ENCODE assay signal across 1 cellular context in the genomic region with DNA sequence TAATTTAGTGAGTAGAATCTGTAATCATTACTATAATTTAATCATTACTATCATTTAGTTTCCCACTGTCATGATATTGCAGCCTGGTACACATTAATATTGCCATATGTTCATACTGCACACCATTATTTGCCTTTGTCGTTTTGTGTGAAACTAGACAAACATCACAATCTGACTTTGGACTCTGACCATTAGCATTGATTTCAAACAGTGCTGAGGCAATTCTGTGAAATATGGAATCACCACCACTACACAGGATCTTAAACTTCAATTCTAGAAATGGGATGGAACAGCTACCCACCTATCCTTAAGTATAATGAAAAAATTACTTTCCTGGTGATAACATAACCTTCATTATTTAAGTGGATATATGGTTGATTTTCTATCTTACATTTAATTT.
A peak's percentile ranks its signal among the peaks of the same experiment; 100 is the strongest.
TF ChIP-seq lines count a peak whose summit lies in the region.

No MANE protein-coding gene starts in this region.

TF ChIP-seq in HepG2, 621 proteins besides CTCF, POLR2A, EP300 and RAD21 (continued from another document and continues in another):
- TF ChIP-seq, protein P1, sequence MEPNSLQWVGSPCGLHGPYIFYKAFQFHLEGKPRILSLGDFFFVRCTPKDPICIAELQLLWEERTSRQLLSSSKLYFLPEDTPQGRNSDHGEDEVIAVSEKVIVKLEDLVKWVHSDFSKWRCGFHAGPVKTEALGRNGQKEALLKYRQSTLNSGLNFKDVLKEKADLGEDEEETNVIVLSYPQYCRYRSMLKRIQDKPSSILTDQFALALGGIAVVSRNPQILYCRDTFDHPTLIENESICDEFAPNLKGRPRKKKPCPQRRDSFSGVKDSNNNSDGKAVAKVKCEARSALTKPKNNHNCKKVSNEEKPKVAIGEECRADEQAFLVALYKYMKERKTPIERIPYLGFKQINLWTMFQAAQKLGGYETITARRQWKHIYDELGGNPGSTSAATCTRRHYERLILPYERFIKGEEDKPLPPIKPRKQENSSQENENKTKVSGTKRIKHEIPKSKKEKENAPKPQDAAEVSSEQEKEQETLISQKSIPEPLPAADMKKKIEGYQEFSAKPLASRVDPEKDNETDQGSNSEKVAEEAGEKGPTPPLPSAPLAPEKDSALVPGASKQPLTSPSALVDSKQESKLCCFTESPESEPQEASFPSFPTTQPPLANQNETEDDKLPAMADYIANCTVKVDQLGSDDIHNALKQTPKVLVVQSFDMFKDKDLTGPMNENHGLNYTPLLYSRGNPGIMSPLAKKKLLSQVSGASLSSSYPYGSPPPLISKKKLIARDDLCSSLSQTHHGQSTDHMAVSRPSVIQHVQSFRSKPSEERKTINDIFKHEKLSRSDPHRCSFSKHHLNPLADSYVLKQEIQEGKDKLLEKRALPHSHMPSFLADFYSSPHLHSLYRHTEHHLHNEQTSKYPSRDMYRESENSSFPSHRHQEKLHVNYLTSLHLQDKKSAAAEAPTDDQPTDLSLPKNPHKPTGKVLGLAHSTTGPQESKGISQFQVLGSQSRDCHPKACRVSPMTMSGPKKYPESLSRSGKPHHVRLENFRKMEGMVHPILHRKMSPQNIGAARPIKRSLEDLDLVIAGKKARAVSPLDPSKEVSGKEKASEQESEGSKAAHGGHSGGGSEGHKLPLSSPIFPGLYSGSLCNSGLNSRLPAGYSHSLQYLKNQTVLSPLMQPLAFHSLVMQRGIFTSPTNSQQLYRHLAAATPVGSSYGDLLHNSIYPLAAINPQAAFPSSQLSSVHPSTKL (CRISPR knock-in tag; IDR thresholded peaks at IDR 0.05), result peak; percentile 94
- TF ChIP-seq SMC3 (IDR thresholded peaks at IDR 0.05; ENCODE audit: low read length), result no peak
- TF ChIP-seq ZNF383 (CRISPR knock-in tag; IDR thresholded peaks at IDR 0.05; ENCODE audit: borderline replicate concordance), result no peak
- no peak for TF ChIP-seq MZF1 (CRISPR knock-in tag; IDR thresholded peaks at IDR 0.05; ENCODE audit: borderline replicate concordance)
- TF ChIP-seq, protein P2, sequence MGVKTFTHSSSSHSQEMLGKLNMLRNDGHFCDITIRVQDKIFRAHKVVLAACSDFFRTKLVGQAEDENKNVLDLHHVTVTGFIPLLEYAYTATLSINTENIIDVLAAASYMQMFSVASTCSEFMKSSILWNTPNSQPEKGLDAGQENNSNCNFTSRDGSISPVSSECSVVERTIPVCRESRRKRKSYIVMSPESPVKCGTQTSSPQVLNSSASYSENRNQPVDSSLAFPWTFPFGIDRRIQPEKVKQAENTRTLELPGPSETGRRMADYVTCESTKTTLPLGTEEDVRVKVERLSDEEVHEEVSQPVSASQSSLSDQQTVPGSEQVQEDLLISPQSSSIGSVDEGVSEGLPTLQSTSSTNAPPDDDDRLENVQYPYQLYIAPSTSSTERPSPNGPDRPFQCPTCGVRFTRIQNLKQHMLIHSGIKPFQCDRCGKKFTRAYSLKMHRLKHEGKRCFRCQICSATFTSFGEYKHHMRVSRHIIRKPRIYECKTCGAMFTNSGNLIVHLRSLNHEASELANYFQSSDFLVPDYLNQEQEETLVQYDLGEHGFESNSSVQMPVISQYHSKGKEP (CRISPR knock-in tag; IDR thresholded peaks at IDR 0.05), result no peak
- TF ChIP-seq, protein P3, sequence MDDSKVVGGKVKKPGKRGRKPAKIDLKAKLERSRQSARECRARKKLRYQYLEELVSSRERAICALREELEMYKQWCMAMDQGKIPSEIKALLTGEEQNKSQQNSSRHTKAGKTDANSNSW (CRISPR knock-in tag; IDR thresholded peaks at IDR 0.05; ENCODE audit: borderline replicate concordance), result no peak
- TF ChIP-seq, protein P4, sequence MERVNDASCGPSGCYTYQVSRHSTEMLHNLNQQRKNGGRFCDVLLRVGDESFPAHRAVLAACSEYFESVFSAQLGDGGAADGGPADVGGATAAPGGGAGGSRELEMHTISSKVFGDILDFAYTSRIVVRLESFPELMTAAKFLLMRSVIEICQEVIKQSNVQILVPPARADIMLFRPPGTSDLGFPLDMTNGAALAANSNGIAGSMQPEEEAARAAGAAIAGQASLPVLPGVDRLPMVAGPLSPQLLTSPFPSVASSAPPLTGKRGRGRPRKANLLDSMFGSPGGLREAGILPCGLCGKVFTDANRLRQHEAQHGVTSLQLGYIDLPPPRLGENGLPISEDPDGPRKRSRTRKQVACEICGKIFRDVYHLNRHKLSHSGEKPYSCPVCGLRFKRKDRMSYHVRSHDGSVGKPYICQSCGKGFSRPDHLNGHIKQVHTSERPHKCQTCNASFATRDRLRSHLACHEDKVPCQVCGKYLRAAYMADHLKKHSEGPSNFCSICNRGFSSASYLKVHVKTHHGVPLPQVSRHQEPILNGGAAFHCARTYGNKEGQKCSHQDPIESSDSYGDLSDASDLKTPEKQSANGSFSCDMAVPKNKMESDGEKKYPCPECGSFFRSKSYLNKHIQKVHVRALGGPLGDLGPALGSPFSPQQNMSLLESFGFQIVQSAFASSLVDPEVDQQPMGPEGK (CRISPR knock-in tag; IDR thresholded peaks at IDR 0.05), result no peak
- TF ChIP-seq NR2F6 (IDR thresholded peaks at IDR 0.05), result peak; percentile 52; the same call in 1 of the 2 replicates
- peak; percentile 65; the same call in 1 of the 2 replicates for TF ChIP-seq NR2F6 (CRISPR knock-in tag; IDR thresholded peaks at IDR 0.05)
- TF ChIP-seq ZNF282 (IDR thresholded peaks at IDR 0.05; ENCODE audit: partially characterized antibody), result no peak
- TF ChIP-seq CREM (IDR thresholded peaks at IDR 0.05), result peak; percentile 74; the same call in 1 of the 2 replicates
- TF ChIP-seq CREM (CRISPR knock-in tag; IDR thresholded peaks at IDR 0.05), result no peak
- TF ChIP-seq MEIS1 (CRISPR knock-in tag; IDR thresholded peaks at IDR 0.05; ENCODE audit: borderline replicate concordance), result peak; percentile 44; the same call in 1 of the 2 replicates
- TF ChIP-seq NFRKB (IDR thresholded peaks at IDR 0.05), result no peak
- TF ChIP-seq, protein P5, sequence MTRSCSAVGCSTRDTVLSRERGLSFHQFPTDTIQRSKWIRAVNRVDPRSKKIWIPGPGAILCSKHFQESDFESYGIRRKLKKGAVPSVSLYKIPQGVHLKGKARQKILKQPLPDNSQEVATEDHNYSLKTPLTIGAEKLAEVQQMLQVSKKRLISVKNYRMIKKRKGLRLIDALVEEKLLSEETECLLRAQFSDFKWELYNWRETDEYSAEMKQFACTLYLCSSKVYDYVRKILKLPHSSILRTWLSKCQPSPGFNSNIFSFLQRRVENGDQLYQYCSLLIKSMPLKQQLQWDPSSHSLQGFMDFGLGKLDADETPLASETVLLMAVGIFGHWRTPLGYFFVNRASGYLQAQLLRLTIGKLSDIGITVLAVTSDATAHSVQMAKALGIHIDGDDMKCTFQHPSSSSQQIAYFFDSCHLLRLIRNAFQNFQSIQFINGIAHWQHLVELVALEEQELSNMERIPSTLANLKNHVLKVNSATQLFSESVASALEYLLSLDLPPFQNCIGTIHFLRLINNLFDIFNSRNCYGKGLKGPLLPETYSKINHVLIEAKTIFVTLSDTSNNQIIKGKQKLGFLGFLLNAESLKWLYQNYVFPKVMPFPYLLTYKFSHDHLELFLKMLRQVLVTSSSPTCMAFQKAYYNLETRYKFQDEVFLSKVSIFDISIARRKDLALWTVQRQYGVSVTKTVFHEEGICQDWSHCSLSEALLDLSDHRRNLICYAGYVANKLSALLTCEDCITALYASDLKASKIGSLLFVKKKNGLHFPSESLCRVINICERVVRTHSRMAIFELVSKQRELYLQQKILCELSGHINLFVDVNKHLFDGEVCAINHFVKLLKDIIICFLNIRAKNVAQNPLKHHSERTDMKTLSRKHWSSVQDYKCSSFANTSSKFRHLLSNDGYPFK (CRISPR knock-in tag; IDR thresholded peaks at IDR 0.05; ENCODE audit: borderline replicate concordance), result no peak
- TF ChIP-seq KAT2B (IDR thresholded peaks at IDR 0.05; ENCODE audit: borderline replicate concordance, low read depth, low read length), result 0 out of 2 replicates have a peak, but pooled peaks have one; percentile 32
- no peak for TF ChIP-seq HIVEP1 (CRISPR knock-in tag; IDR thresholded peaks at IDR 0.05)
- TF ChIP-seq, protein P6, sequence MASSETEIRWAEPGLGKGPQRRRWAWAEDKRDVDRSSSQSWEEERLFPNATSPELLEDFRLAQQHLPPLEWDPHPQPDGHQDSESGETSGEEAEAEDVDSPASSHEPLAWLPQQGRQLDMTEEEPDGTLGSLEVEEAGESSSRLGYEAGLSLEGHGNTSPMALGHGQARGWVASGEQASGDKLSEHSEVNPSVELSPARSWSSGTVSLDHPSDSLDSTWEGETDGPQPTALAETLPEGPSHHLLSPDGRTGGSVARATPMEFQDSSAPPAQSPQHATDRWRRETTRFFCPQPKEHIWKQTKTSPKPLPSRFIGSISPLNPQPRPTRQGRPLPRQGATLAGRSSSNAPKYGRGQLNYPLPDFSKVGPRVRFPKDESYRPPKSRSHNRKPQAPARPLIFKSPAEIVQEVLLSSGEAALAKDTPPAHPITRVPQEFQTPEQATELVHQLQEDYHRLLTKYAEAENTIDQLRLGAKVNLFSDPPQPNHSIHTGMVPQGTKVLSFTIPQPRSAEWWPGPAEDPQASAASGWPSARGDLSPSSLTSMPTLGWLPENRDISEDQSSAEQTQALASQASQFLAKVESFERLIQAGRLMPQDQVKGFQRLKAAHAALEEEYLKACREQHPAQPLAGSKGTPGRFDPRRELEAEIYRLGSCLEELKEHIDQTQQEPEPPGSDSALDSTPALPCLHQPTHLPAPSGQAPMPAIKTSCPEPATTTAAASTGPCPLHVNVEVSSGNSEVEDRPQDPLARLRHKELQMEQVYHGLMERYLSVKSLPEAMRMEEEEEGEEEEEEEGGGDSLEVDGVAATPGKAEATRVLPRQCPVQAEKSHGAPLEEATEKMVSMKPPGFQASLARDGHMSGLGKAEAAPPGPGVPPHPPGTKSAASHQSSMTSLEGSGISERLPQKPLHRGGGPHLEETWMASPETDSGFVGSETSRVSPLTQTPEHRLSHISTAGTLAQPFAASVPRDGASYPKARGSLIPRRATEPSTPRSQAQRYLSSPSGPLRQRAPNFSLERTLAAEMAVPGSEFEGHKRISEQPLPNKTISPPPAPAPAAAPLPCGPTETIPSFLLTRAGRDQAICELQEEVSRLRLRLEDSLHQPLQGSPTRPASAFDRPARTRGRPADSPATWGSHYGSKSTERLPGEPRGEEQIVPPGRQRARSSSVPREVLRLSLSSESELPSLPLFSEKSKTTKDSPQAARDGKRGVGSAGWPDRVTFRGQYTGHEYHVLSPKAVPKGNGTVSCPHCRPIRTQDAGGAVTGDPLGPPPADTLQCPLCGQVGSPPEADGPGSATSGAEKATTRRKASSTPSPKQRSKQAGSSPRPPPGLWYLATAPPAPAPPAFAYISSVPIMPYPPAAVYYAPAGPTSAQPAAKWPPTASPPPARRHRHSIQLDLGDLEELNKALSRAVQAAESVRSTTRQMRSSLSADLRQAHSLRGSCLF (CRISPR knock-in tag; IDR thresholded peaks at IDR 0.05; ENCODE audit: borderline replicate concordance), result no peak
- TF ChIP-seq ELF4 (CRISPR knock-in tag; IDR thresholded peaks at IDR 0.05; ENCODE audit: borderline replicate concordance), result no peak
- no peak for TF ChIP-seq NBN (conservative IDR thresholded peaks at IDR 0.05)
- TF ChIP-seq, protein P7, sequence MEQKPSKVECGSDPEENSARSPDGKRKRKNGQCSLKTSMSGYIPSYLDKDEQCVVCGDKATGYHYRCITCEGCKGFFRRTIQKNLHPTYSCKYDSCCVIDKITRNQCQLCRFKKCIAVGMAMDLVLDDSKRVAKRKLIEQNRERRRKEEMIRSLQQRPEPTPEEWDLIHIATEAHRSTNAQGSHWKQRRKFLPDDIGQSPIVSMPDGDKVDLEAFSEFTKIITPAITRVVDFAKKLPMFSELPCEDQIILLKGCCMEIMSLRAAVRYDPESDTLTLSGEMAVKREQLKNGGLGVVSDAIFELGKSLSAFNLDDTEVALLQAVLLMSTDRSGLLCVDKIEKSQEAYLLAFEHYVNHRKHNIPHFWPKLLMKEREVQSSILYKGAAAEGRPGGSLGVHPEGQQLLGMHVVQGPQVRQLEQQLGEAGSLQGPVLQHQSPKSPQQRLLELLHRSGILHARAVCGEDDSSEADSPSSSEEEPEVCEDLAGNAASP (CRISPR knock-in tag; IDR thresholded peaks at IDR 0.05; ENCODE audit: borderline replicate concordance), result no peak
- TF ChIP-seq KDM5B (CRISPR knock-in tag; IDR thresholded peaks at IDR 0.05; ENCODE audit: borderline replicate concordance), result no peak
- TF ChIP-seq ZNF562 (CRISPR knock-in tag; IDR thresholded peaks at IDR 0.05; ENCODE audit: borderline replicate concordance), result no peak
- no peak; the same call in 1 of the 2 replicates for TF ChIP-seq ATF1 (CRISPR knock-in tag; IDR thresholded peaks at IDR 0.05)
- 0 out of 2 replicates have a peak, but pooled peaks have one; percentile 30 for TF ChIP-seq ARID2 (CRISPR knock-in tag; IDR thresholded peaks at IDR 0.05; ENCODE audit: borderline replicate concordance)
- no peak for TF ChIP-seq MXD4 (CRISPR knock-in tag; IDR thresholded peaks at IDR 0.05)
- TF ChIP-seq MIER2 (CRISPR knock-in tag; IDR thresholded peaks at IDR 0.05), result 0 out of 2 replicates have a peak, but pooled peaks have one; percentile 13
- TF ChIP-seq, protein P8, sequence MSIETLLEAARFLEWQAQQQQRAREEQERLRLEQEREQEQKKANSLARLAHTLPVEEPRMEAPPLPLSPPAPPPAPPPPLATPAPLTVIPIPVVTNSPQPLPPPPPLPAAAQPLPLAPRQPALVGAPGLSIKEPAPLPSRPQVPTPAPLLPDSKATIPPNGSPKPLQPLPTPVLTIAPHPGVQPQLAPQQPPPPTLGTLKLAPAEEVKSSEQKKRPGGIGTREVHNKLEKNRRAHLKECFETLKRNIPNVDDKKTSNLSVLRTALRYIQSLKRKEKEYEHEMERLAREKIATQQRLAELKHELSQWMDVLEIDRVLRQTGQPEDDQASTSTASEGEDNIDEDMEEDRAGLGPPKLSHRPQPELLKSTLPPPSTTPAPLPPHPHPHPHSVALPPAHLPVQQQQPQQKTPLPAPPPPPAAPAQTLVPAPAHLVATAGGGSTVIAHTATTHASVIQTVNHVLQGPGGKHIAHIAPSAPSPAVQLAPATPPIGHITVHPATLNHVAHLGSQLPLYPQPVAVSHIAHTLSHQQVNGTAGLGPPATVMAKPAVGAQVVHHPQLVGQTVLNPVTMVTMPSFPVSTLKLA (IDR thresholded peaks at IDR 0.05), result no peak
- TF ChIP-seq, protein P9, sequence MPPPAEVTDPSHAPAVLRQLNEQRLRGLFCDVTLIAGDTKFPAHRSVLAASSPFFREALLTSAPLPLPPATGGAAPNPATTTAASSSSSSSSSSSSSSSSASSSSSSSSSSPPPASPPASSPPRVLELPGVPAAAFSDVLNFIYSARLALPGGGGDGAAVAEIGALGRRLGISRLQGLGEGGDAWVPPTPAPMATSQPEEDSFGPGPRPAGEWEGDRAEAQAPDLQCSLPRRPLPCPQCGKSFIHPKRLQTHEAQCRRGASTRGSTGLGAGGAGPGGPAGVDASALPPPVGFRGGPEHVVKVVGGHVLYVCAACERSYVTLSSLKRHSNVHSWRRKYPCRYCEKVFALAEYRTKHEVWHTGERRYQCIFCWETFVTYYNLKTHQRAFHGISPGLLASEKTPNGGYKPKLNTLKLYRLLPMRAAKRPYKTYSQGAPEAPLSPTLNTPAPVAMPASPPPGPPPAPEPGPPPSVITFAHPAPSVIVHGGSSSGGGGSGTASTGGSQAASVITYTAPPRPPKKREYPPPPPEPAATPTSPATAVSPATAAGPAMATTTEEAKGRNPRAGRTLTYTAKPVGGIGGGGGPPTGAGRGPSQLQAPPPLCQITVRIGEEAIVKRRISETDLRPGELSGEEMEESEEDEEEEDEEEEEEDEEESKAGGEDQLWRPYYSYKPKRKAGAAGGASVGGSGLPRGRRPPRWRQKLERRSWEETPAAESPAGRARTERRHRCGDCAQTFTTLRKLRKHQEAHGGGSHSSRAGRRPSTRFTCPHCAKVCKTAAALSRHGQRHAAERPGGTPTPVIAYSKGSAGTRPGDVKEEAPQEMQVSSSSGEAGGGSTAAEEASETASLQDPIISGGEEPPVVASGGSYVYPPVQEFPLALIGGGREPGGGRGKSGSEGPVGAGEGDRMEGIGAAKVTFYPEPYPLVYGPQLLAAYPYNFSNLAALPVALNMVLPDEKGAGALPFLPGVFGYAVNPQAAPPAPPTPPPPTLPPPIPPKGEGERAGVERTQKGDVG (CRISPR knock-in tag; IDR thresholded peaks at IDR 0.05; ENCODE audit: borderline replicate concordance), result no peak
- TF ChIP-seq MATR3 (CRISPR knock-in tag; IDR thresholded peaks at IDR 0.05), result no peak
